1 cellular context compared by ENCODE assay signal in the genomic region with DNA sequence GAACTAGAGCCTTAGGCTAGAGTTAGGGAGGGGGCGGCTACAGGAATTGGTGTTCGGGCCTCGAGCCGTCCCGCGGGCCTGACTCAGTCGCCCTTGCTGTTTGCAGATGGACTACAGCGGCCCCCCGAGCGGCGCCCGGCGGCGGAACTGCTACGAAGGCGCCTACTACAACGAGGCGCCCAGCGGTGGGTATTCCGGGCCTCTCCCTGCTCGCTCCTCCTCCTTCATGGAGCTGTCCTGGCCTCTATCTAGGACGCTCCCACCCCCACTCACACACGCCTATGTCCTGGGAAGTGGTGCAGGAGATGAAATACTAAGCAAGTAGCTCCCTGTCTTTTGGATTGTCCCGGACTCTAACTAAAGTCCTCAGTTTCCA.
TF ChIP-seq lines count a peak whose summit lies in the region.

No MANE protein-coding gene starts in this region.

TF ChIP-seq in SK-N-SH, 30 proteins besides CTCF, POLR2A, EP300 and RAD21 (continued from another document):
- TF ChIP-seq, protein P1, sequence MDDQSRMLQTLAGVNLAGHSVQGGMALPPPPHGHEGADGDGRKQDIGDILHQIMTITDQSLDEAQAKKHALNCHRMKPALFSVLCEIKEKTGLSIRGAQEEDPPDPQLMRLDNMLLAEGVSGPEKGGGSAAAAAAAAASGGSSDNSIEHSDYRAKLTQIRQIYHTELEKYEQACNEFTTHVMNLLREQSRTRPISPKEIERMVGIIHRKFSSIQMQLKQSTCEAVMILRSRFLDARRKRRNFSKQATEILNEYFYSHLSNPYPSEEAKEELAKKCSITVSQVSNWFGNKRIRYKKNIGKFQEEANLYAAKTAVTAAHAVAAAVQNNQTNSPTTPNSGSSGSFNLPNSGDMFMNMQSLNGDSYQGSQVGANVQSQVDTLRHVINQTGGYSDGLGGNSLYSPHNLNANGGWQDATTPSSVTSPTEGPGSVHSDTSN (IDR thresholded peaks at IDR 0.05) = no peak
- TF ChIP-seq GABPA (IDR thresholded peaks at IDR 0.05; ENCODE audit: low read depth) (no peak), RCOR1 (IDR thresholded peaks at IDR 0.05; ENCODE audit: low read length) (no peak), ELF1 (IDR thresholded peaks at IDR 0.05) (no peak), POLR2AphosphoS5 (IDR thresholded peaks at IDR 0.05; ENCODE audit: low read depth, low read length) (no peak), FOXM1 (IDR thresholded peaks at IDR 0.05; ENCODE audit: low read depth) (no peak), JUND (IDR thresholded peaks at IDR 0.05) (no peak), FOSL2 (IDR thresholded peaks at IDR 0.05; ENCODE audit: borderline replicate concordance, low read depth) (no peak), FOXJ3 (CRISPR knock-in tag; IDR thresholded peaks at IDR 0.05) (no peak), MXI1 (IDR thresholded peaks at IDR 0.05; ENCODE audit: low read depth, low read length) (no peak), REST (IDR thresholded peaks at IDR 0.05; ENCODE audit: low read depth, low read length) (no peak)
- TF ChIP-seq, protein P2, sequence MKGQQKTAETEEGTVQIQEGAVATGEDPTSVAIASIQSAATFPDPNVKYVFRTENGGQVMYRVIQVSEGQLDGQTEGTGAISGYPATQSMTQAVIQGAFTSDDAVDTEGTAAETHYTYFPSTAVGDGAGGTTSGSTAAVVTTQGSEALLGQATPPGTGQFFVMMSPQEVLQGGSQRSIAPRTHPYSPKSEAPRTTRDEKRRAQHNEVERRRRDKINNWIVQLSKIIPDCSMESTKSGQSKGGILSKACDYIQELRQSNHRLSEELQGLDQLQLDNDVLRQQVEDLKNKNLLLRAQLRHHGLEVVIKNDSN (IDR thresholded peaks at IDR 0.05; ENCODE audit: borderline replicate concordance, low read depth) = no peak
TF ChIP-seq in SK-N-SH: peak in this region for 0.
